In the genomic region with DNA sequence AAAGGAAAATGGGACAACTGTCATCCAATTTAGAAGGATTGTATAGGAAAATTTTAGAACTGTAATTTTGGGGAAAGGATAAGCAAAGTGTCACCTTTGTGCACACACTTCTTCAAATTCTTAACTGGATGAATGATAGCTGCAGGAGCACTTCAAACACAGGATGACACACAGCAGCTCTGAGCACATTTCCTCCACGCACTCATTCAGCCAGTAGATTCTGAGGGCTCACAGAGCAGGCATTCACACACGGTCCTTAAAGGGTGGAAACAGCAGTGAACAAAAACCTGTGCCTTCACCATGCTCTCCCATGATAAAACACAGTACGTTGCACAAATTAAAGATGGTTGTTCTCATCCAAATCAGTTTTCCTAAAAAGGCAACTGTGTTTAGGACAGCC, we compare ENCODE assay signal across 19 cellular contexts.
"Had no signal": no experiment of that assay in that cellular context is flagged by ENCODE, and none has a peak within 500 bp of the region (broad histone marks: within the 10 kb centered on the region; RNA-seq: fewer than 3 reads in every experiment).

No MANE protein-coding gene starts in this region.

- H3K27me3 ChIP-seq: brain microvascular endothelial cell, esophagus squamous epithelium, SJSA1, stomach, upper lobe of right lung had no signal

- H3K4me3 Mint-ChIP-seq: activated naive CD8-positive, alpha-beta T cell treated with anti-CD3 and anti-CD28 coated beads, Interleukin-2, amount 10 ng/mL, durations not matched to agents 7 days and 5 days; central memory CD8-positive, alpha-beta T cell; nephron had no signal

- H3K27me3 Mint-ChIP-seq: activated naive CD8-positive, alpha-beta T cell treated with anti-CD3 and anti-CD28 coated beads, Interleukin-2, amount 10 ng/mL, durations not matched to agents 7 days and 5 days; central memory CD8-positive, alpha-beta T cell; progenitor cell of endocrine pancreas had no signal

- ATAC-seq: right cardiac atrium, upper lobe of right lung had no signal

- H3K4me3 ChIP-seq: coronary artery, esophagus squamous epithelium, SJSA1, stomach, thoracic aorta, upper lobe of right lung had no signal

- H3K9me3 Mint-ChIP-seq: activated naive CD8-positive, alpha-beta T cell treated with anti-CD3 and anti-CD28 coated beads, Interleukin-2, amount 10 ng/mL, durations not matched to agents 7 days and 5 days; activated T-helper 2 cell treated with anti-CD3 and anti-CD28 coated beads, Interferon-gamma antibody, Interleukin-2, Interleukin-4, amounts not matched to agents 10 μg/mL and 5 μg/mL and 100 μg/mL, durations not matched to agents 14 hours and 24 hours and 36 hours; central memory CD8-positive, alpha-beta T cell; nephron had no signal

- DNase-seq: activated naive CD8-positive, alpha-beta T cell treated with anti-CD3 and anti-CD28 coated beads, Interleukin-2, amount 10 ng/mL, durations not matched to agents 7 days and 5 days; activated T-cell treated with anti-CD3 and anti-CD28 coated beads for 4 hours; anterior cingulate cortex; brain microvascular endothelial cell; esophagus squamous epithelium; glutamatergic neuron; mesenchymal stem cell; occipital lobe; right cardiac atrium; small intestine; stomach; upper lobe of right lung had no signal

- H3K27ac ChIP-seq: brain microvascular endothelial cell, coronary artery, esophagus squamous epithelium, SJSA1, thoracic aorta, upper lobe of right lung had no signal

- H3K36me3 ChIP-seq: brain microvascular endothelial cell, esophagus squamous epithelium, SJSA1, stomach, thoracic aorta, upper lobe of right lung had no signal

- H3K9me3 ChIP-seq: esophagus squamous epithelium, SJSA1, stomach, thoracic aorta, upper lobe of right lung had no signal

- H3K4me1 ChIP-seq: SJSA1 had no signal

- H3K27ac Mint-ChIP-seq: activated naive CD8-positive, alpha-beta T cell treated with anti-CD3 and anti-CD28 coated beads, Interleukin-2, amount 10 ng/mL, durations not matched to agents 7 days and 5 days; activated T-helper 2 cell treated with anti-CD3 and anti-CD28 coated beads, Interferon-gamma antibody, Interleukin-2, Interleukin-4, amounts not matched to agents 10 μg/mL and 5 μg/mL and 100 μg/mL, durations not matched to agents 14 hours and 24 hours and 36 hours; progenitor cell of endocrine pancreas had no signal

- H3K36me3 Mint-ChIP-seq: activated naive CD8-positive, alpha-beta T cell treated with anti-CD3 and anti-CD28 coated beads, Interleukin-2, amount 10 ng/mL, durations not matched to agents 7 days and 5 days had no signal

- H3K4me1 Mint-ChIP-seq: central memory CD8-positive, alpha-beta T cell; nephron had no signal
